15 cellular contexts compared by ENCODE assay signal in the genomic region with DNA sequence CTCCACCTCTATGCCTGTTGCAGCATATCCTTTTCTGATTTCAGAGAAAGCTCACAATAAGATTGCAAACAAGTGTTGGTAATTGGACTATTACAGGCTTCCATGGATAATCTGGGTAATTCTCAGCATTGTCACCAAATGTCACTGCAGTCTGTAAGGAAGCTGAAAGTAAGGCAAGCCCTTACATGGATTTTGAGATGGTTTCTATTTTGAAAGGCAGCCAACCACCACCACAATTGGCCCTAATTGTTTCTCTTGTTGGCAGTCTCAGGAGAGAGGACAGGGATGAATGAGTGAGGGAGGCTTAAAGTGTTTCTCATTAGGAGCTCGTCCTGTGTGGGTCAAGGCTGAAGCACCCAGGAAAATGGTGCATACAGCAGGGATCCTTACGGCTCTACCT.
A peak's percentile ranks its signal among the peaks of the same experiment; 100 is the strongest.
DNase-seq lines count a peak whose midpoint lies in the region; ATAC-seq and TF ChIP-seq lines count a peak whose summit lies in the region.
"Had no signal": no experiment of that assay in that cellular context is flagged by ENCODE, and none has a peak within 500 bp of the region (broad histone marks: within the 10 kb centered on the region; RNA-seq: fewer than 3 reads in every experiment).

No MANE protein-coding gene starts in this region.

- TF ChIP-seq CTCF in Peyer's patch (IDR thresholded peaks at IDR 0.05) = no peak

- H3K9me3 ChIP-seq in Peyer's patch = no peaks in the 10 kb centered on the region
- H3K9me3 ChIP-seq: psoas muscle had no signal

- H3K27me3 ChIP-seq in Peyer's patch = no peaks in the 10 kb centered on the region

- H3K4me1 ChIP-seq in Peyer's patch = no peaks in the 10 kb centered on the region
- H3K4me1 ChIP-seq: psoas muscle had no signal

- no peaks in the 10 kb centered on the region for H3K36me3 ChIP-seq in Peyer's patch

- H3K27ac ChIP-seq in Peyer's patch = no peak overlapping the region
- H3K27ac ChIP-seq: psoas muscle had no signal

- peak; percentile 13 for DNase-seq in AG20443 (ENCODE audit: low spot score)
- DNase-seq in NCI-H1092 (lab: John Stamatoyannopoulos, UW) = peak; percentile 70
- peak; percentile 60 to 81 for DNase-seq in NCI-H446 (lab: John Stamatoyannopoulos, UW)
- peak; percentile 51 for DNase-seq in globus pallidus (ENCODE audit: low spot score)
- DNase-seq in KG1 (lab: John Stamatoyannopoulos, UW) = no peak
- no peak for DNase-seq in DMS114 treated with DMSO at 0.1 percent for 48 hours (lab: John Stamatoyannopoulos, UW; ENCODE audit: unreplicated experiment)
- DNase-seq in Peyer's patch = no peak
- DNase-seq: activated CD4-positive, alpha-beta T cell treated with anti-CD3 and anti-CD28 coated beads, Interleukin-2, amount 50 U/mL, for 48 hours; activated effector memory CD4-positive, alpha-beta T cell treated with anti-CD3 and anti-CD28 coated beads, Interleukin-2, amount 50 U/mL, for 16 hours; Karpas-422; psoas muscle; stimulated activated CD4-positive, alpha-beta T cell treated with anti-CD3 and anti-CD28 coated beads, Interleukin-2, amount 100 ng/mL, for 48 hours; stimulated activated naive CD4-positive, alpha-beta T cell treated with Interleukin-2 at 50 U/mL for 16 hours; T-helper 2 cell had no signal

- H3K4me3 ChIP-seq in Peyer's patch = no peak overlapping the region
- H3K4me3 ChIP-seq: psoas muscle had no signal

- TF ChIP-seq POLR2A in Peyer's patch (IDR thresholded peaks at IDR 0.05) = no peak

- no peak for ATAC-seq in GM21367 (IDR thresholded peaks at IDR 0.05; ENCODE audit: unreplicated experiment)
- ATAC-seq: psoas muscle had no signal

Comparison
In these comparisons a context has a peak if more than half of its experiments do, and no peak if none do; other contexts are left out.
1. DNase-seq: peak in AG20443 (single experiment), NCI-H1092 (single experiment), NCI-H446 (2 of 2) and globus pallidus (single experiment); none in KG1 (single experiment), DMS114 treated with DMSO at 0.1 percent for 48 hours (single experiment) and Peyer's patch (0 of 3).